ENCODE assay signal across 8 cellular contexts in genomic region chr17:80259642-80260535, GRCh38. TPM values are rescaled to one million over a fixed set of nuclear protein-coding genes. Genes with fewer than 3 reads are reported as not detected.
DNase-seq lines count a peak whose midpoint lies in the region; ATAC-seq, FAIRE-seq and TF ChIP-seq lines count a peak whose summit lies in the region.

No MANE protein-coding gene starts in this region.

- H3K27ac ChIP-seq in IMR-90 (ENCODE audit: insufficient read depth, low read length) (peak overlapping the region; percentile 49), iPS DF 6.9 (ENCODE audit: low read length) (no peak overlapping the region), sigmoid colon (peak overlapping the region; percentile 87 to 92 (median 90))

- CTCF ChIA-PET in IMR-90 (lab: Yijun Ruan, JAX) = no interaction called here

- H2BK20ac ChIP-seq in IMR-90 (ENCODE audit: low read depth, low read length) = no peak overlapping the region; the same call in 1 of the 2 replicates

- H3K9ac ChIP-seq in IMR-90 (ENCODE audit: low read depth, low read length) = peak overlapping the region; percentile 44

- H3K27me3 ChIP-seq in IMR-90 (ENCODE audit: control insufficient read depth, insufficient read depth, low read length) (no peaks in the 10 kb centered on the region), iPS DF 6.9 (ENCODE audit: control insufficient read depth, insufficient read depth, low read length) (no peaks in the 10 kb centered on the region), sigmoid colon (no peaks in the 10 kb centered on the region)

- H2BK5ac ChIP-seq in IMR-90 (ENCODE audit: low read depth, low read length, poor library complexity, severe bottlenecking) = peak overlapping the region; percentile 48

- H3K4me2 ChIP-seq in IMR-90 (ENCODE audit: low read depth, low read length) = peak overlapping the region; percentile 96

- no peak overlapping the region for H2BK15ac ChIP-seq in IMR-90 (ENCODE audit: low read depth, low read length)

- WGBS in IMR-90 (ENCODE audit: extremely low coverage in 2 of 2, insufficient read length in 1 of 2), 2 experiments = 13% methylated on average over 22 of the region's 79 CpGs; no CpG with 5 or more reads in 1 of the 2 experiments
- no CpG with 5 or more reads among the region's 79 CpGs for WGBS in iPS DF 6.9 (ENCODE audit: insufficient coverage, insufficient read length)
- WGBS in sigmoid colon, 2 donors = 13 to 16% methylated on average over 79 of the region's 79 CpGs

- no peaks in the 10 kb centered on the region for H4K20me1 ChIP-seq in IMR-90 (ENCODE audit: insufficient read depth, low read length)

- peak overlapping the region; percentile 94; the same call in 1 of the 2 replicates for H3K23ac ChIP-seq in IMR-90 (ENCODE audit: low read depth, low read length)

- peak overlapping the region; percentile 82 for H3K4ac ChIP-seq in IMR-90 (ENCODE audit: low read depth, low read length)

- peak overlapping the region; percentile 71 for H2BK120ac ChIP-seq in IMR-90 (ENCODE audit: low read depth, low read length)

- H3K4me3 ChIP-seq in IMR-90 (ENCODE audit: insufficient read depth, low read depth, low read length) (peak overlapping the region; percentile 56), astrocyte of the spinal cord (ENCODE audit: low read depth, low read length) (peak overlapping the region; percentile 45), iPS DF 6.9 (ENCODE audit: low read length) (peak overlapping the region; percentile 77), sigmoid colon (peak overlapping the region; percentile 38 to 75 (median 58))

- 0 out of 2 replicates have a peak, but pooled peaks cover 3% of the 10 kb centered on the region for H3K9me1 ChIP-seq in IMR-90 (ENCODE audit: insufficient read depth, low read length)

- H3K36me3 ChIP-seq in IMR-90 (ENCODE audit: control insufficient read depth, insufficient read depth, low read length) = peaks cover 2% of the 10 kb centered on the region; the same call in 1 of the 2 replicates
- H3K36me3 ChIP-seq in iPS DF 6.9 (ENCODE audit: control insufficient read depth, insufficient read depth, low read length) = peaks cover 5% of the 10 kb centered on the region; the same call in 1 of the 2 replicates
- no peaks in the 10 kb centered on the region for H3K36me3 ChIP-seq in sigmoid colon

- BruUV-seq in IMR-90 (replicated peaks; lab: Mats Ljungman, UMichigan) = no TSS peak

- H3K14ac ChIP-seq in IMR-90 (replicated peaks; ENCODE audit: low read depth, low read length) = peak overlapping the region; percentile 81; the same call in 1 of the 2 replicates

- H2AK9ac ChIP-seq in IMR-90 (replicated peaks; ENCODE audit: low read depth, low read length, poor library complexity) = peak overlapping the region; percentile 93

- peak; percentile 93 for DNase-seq in 8988T
- peak; percentile 61 for DNase-seq in GM18507 (ENCODE audit: extremely low spot score, insufficient read length, low read depth)
- peak; percentile 65 for DNase-seq in IMR-90
- DNase-seq in T-helper 22 cell (ENCODE audit: low read depth) = peak; percentile 78
- peak; percentile 74 for DNase-seq in astrocyte of the spinal cord (ENCODE audit: low read depth, low spot score)
- no peak for DNase-seq in iPS DF 6.9 (ENCODE audit: low read depth, low spot score)
- peak; percentile 84 for DNase-seq in sigmoid colon
- DNase-seq in amniotic stem cell (lab: John Stamatoyannopoulos, UW) = no peak

- TF ChIP-seq POLR2A in IMR-90 (IDR thresholded peaks at IDR 0.05; ENCODE audit: low read depth, low read length) (peak; percentile 51; the same call in 1 of the 2 replicates), sigmoid colon (IDR thresholded peaks at IDR 0.05) (no peak)

- FAIRE-seq in GM18507 (lab: Jason Lieb, UNC) = no peak

- peaks cover 12 to 38% of the 10 kb centered on the region in 2 experiments; a peak in 2 of 4 replicates for H3K79me1 ChIP-seq in IMR-90 (ENCODE audit: low read depth in 1 of 2, low read length in 2 of 2)

- POLR2A ChIA-PET in IMR-90 (lab: Charles Lee; ENCODE audit: unreplicated experiment) = no interaction called here

- H4K8ac ChIP-seq in IMR-90 (ENCODE audit: low read depth in 2 of 2, low read length in 2 of 2) = peak overlapping the region; percentile 47 to 71; a peak in 2 of 4 replicates

- H4K5ac ChIP-seq in IMR-90 (ENCODE audit: low read depth, low read length) = no peak overlapping the region

- TF ChIP-seq CTCF in IMR-90 (conservative IDR thresholded peaks at IDR 0.05; ENCODE audit: low read depth, low read length) (no peak), astrocyte of the spinal cord (IDR thresholded peaks at IDR 0.05; ENCODE audit: low read depth, low read length) (no peak), sigmoid colon (IDR thresholded peaks at IDR 0.05) (no peak)

- ATAC-seq in IMR-90 (ENCODE audit: low read depth) = peak; percentile 79

- H3K9me3 ChIP-seq in IMR-90 (ENCODE audit: control insufficient read depth, insufficient read depth, low read length) = no peaks in the 10 kb centered on the region
- no peaks in the 10 kb centered on the region for H3K9me3 ChIP-seq in iPS DF 6.9 (ENCODE audit: control insufficient read depth, insufficient read depth, low read length)
- H3K9me3 ChIP-seq in sigmoid colon = no peaks in the 10 kb centered on the region

- dilution Hi-C loops in IMR-90 (cut with HindIII; ENCODE audit: low sequenced_read_pairs, unreplicated experiment) = no loop called here

- H4K91ac ChIP-seq in IMR-90 (ENCODE audit: insufficient read depth, low read depth, low read length) = peak overlapping the region; percentile 66

- in situ Hi-C loops in IMR-90 (cut with MboI; ENCODE audit: low sequenced_read_pairs) = no loop called here
- in situ Hi-C loops in astrocyte of the spinal cord (cut with HindIII; ENCODE audit: low sequenced_read_pairs) = no loop called here

- H3K56ac ChIP-seq in IMR-90 (ENCODE audit: extremely low read depth, insufficient read depth, low read length) = peak overlapping the region; percentile 43; the same call in 1 of the 2 replicates

- TF ChIP-seq EP300 in sigmoid colon (IDR thresholded peaks at IDR 0.05) = no peak

- H3K4me1 ChIP-seq in IMR-90 (ENCODE audit: control insufficient read depth, insufficient read depth, low read length) = peaks cover 23% of the 10 kb centered on the region
- H3K4me1 ChIP-seq in iPS DF 6.9 (ENCODE audit: control insufficient read depth, insufficient read depth, low read length) = peaks cover 11% of the 10 kb centered on the region
- peaks cover 0 to 50% (median 45%) of the 10 kb centered on the region in 4 donors for H3K4me1 ChIP-seq in sigmoid colon

- no peak for TF ChIP-seq RAD21 in IMR-90 (IDR thresholded peaks at IDR 0.05; ENCODE audit: low read length)

- H2AK5ac ChIP-seq in IMR-90 (ENCODE audit: low read depth, low read length) = peak overlapping the region; percentile 59

- H2AFZ ChIP-seq in IMR-90 (replicated peaks; ENCODE audit: low read length, poor library complexity) = peak overlapping the region; percentile 94

- H3K18ac ChIP-seq in IMR-90 (ENCODE audit: low read depth, low read length) = peak overlapping the region; percentile 42; the same call in 1 of the 2 replicates

- intact Hi-C loops in IMR-90 (cut with micrococcal nuclease) (loop anchor here (5.0 to 10.0 kb wide), 3 partner anchors 38 to 253 kb away; partner anchors contain the start of genes SGSH and SLC26A11), sigmoid colon (cut with DNase I) (loop anchor here (2.0 to 5.0 kb wide), 5 partner anchors 38 to 418 kb away; partner anchors contain the start of genes CCDC40, EIF4A3, GAA and SGSH)

TF ChIP-seq in IMR-90, 13 proteins besides CTCF, POLR2A, EP300 and RAD21:
- TF ChIP-seq SMC3 (IDR thresholded peaks at IDR 0.05; ENCODE audit: low read depth, low read length) (no peak), BHLHE40 (IDR thresholded peaks at IDR 0.05; ENCODE audit: low read depth, low read length) (no peak), RCOR1 (IDR thresholded peaks at IDR 0.05; ENCODE audit: insufficient replicate concordance, low read length) (peak; percentile 37), CEBPB (IDR thresholded peaks at IDR 0.05; ENCODE audit: low read depth, low read length) (no peak), MAZ (IDR thresholded peaks at IDR 0.05; ENCODE audit: borderline replicate concordance, low read depth, low read length) (peak; percentile 93), MXI1 (IDR thresholded peaks at IDR 0.05; ENCODE audit: borderline replicate concordance, low read depth, low read length) (peak; percentile 64; the same call in 1 of the 2 replicates)

RNA-seq across cellular contexts. Expression of gene RNF213, which starts 0.8 kb away (rescaled TPM):
- total RNA-seq in IMR-90 (2012; rRNA removed) = 36.0 and 37.5 TPM in 2 replicates
- polyA plus RNA-seq in IMR-90 (2012; rRNA removed) = 20.8 and 23.4 TPM in 2 replicates
- polyA plus RNA-seq in IMR-90 (2012; cell fraction: cytosol; rRNA removed) = 11.3 and 20.0 TPM in 2 replicates
- 95.6 and 134 TPM in 2 replicates for polyA plus RNA-seq in IMR-90 (2012; cell fraction: nucleus; rRNA removed; ENCODE audit: low replicate concordance)
- total RNA-seq in sigmoid colon = 100 to 1,000 TPM in 1 of 4 donors, 10 to 100 TPM in 3; 48.2 to 109 (median 52.7) TPM
- polyA plus RNA-seq in sigmoid colon = 100 to 1,000 TPM in 1 of 3 donors, 10 to 100 TPM in 1, 1 to 10 TPM in 1; 7.8 to 138 (median 14.6) TPM

RNA-seq across cellular contexts. Expression of gene SLC26A11, which starts 39.7 kb away (rescaled TPM):
- 2.2 and 3.2 TPM in 2 replicates for total RNA-seq in IMR-90 (2012; rRNA removed)
- polyA plus RNA-seq in IMR-90 (2012; rRNA removed) = 15.6 and 17.2 TPM in 2 replicates
- 7.8 and 15.2 TPM in 2 replicates for polyA plus RNA-seq in IMR-90 (2012; cell fraction: cytosol; rRNA removed)
- polyA plus RNA-seq in IMR-90 (2012; cell fraction: nucleus; rRNA removed; ENCODE audit: low replicate concordance) = 43.1 and 103 TPM in 2 replicates
- total RNA-seq in sigmoid colon = 10 to 100 TPM in 3 of 4 donors, 1 to 10 TPM in 1; 6.8 to 14.5 (median 11.5) TPM
- polyA plus RNA-seq in sigmoid colon = 1 to 10 TPM; 2.3 to 9.3 (median 3.0) TPM

RNA-seq across cellular contexts. Expression of gene SGSH, which starts 39.8 kb away (rescaled TPM):
- total RNA-seq in IMR-90 (2012; rRNA removed) = 3.0 and 3.9 TPM in 2 replicates
- 41.5 TPM in 2 replicates for polyA plus RNA-seq in IMR-90 (2012; rRNA removed)
- polyA plus RNA-seq in IMR-90 (2012; cell fraction: cytosol; rRNA removed) = 45.7 and 54.0 TPM in 2 replicates
- 159 and 195 TPM in 2 replicates for polyA plus RNA-seq in IMR-90 (2012; cell fraction: nucleus; rRNA removed; ENCODE audit: low replicate concordance)
- 10 to 100 TPM; 11.4 to 31.6 (median 12.9) TPM for total RNA-seq in sigmoid colon
- 10 to 100 TPM in 1 of 3 donors, 1 to 10 TPM in 2; 3.6 to 37.0 (median 6.7) TPM for polyA plus RNA-seq in sigmoid colon

Comparison
In these comparisons a context has a peak if more than half of its experiments do, and no peak if none do; other contexts are left out.
1. DNase-seq: peak in 8988T (single experiment), GM18507 (single experiment), IMR-90 (single experiment), T-helper 22 cell (single experiment), astrocyte of the spinal cord (single experiment) and sigmoid colon (single experiment); none in iPS DF 6.9 (single experiment) and amniotic stem cell (single experiment).
2. Peak in every context shown above with its lines, with median percentiles within 50 percentile points of each other: H3K4me3 ChIP-seq.